Comparison of ENCODE assay signal across 20 cellular contexts in the genomic region with DNA sequence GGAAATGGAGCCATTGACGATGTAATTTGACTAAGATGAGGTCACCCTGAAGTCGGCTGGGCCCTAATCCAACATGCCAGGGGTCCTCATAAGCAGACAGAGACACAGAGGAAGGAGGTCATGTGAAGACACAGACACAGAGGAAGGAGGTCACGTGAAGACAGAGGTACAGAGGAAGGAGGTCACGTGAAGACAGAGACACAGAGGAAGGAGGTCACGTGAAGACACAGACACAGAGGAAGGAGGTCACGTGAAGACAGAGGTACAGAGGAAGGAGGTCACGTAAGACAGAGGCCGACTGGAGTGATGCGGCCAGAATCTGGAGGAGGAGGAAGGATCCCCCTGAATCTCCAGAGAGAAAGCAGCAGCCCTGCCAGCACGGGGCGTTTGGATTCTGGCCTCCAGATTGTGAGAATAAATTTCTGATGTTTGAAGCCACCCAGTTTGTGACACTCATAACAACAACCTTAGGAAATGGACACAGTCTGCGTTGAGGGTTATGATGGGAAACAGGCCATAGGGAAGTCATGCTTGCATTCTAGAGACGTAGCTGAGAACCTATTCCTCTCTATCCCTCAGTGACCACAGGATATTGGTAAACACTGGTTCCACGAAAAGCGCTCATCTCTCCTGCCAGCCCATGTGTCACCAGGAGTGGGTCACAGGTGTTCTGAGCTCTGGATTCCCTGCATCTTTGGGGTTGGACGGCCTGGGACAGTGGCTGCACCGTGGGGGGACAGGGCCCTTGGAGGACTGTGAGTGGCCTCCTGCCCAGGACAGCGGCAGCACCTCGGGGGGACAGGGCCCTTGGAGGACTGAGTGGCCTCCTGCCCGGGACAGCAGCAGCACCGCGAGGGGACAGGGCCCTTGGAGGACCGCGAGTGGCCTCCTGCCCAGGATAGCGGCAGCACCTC.
A peak's percentile ranks its signal among the peaks of the same experiment; 100 is the strongest.
DNase-seq lines count a peak whose midpoint lies in the region; TF ChIP-seq lines count a peak whose summit lies in the region.
"Had no signal": no experiment of that assay in that cellular context is flagged by ENCODE, and none has a peak within 500 bp of the region (broad histone marks: within the 10 kb centered on the region; RNA-seq: fewer than 3 reads in every experiment).

No MANE protein-coding gene starts in this region.

- intact Hi-C loops in spleen (cut with DNase I; ENCODE audit: low total_unique reads): no loop called here

- H3K27me3 ChIP-seq in BLaER1 treated with 17β-estradiol and CSF1 and Interleukin-3, amounts not matched to agents 10 nM and 100 nM: peaks cover 12 to 100% (median 58%) of the 10 kb centered on the region in 11 experiments; a peak in 21 of 22 replicates
- H3K27me3 ChIP-seq in MM.1S (replicated peaks; ENCODE audit: insufficient read depth, low read length): peaks cover 56% of the 10 kb centered on the region
- H3K27me3 ChIP-seq in endodermal cell (ENCODE audit: control insufficient read depth, insufficient read depth, low read length, poor library complexity, severe bottlenecking): no peaks in the 10 kb centered on the region
- no peaks in the 10 kb centered on the region for H3K27me3 ChIP-seq in neuronal stem cell (ENCODE audit: control insufficient read depth in 3 of 3, insufficient read depth in 3 of 3, low read depth in 1 of 3, low read length in 3 of 3)
- peaks cover 0 to 34% (median 0%) of the 10 kb centered on the region in 7 donors for H3K27me3 ChIP-seq in spleen (replicated peaks in 1 of 7)

- H3K27ac ChIP-seq in BLaER1 treated with 17β-estradiol and CSF1 and Interleukin-3, amounts not matched to agents 10 nM and 100 nM: peak overlapping the region in 5 of 11 experiments; percentile 17 to 41 (median 40); a peak in 4 of 22 replicates
- no peak overlapping the region for H3K27ac ChIP-seq in MM.1S (ENCODE audit: low read length)
- H3K27ac ChIP-seq in endodermal cell (ENCODE audit: low read depth, low read length): no peak overlapping the region
- no peak overlapping the region for H3K27ac ChIP-seq in neuronal stem cell (replicated peaks; ENCODE audit: low read length)
- no peak overlapping the region for H3K27ac ChIP-seq in spleen
- H3K27ac ChIP-seq: RWPE1, SK-N-MC had no signal

- H2BK12ac ChIP-seq in neuronal stem cell (ENCODE audit: low read length): peak overlapping the region; percentile 17

- no peaks in the 10 kb centered on the region for H3K79me2 ChIP-seq in MM.1S (ENCODE audit: low read length)

- TF ChIP-seq CTCF in MM.1S (IDR thresholded peaks at IDR 0.05; ENCODE audit: low read length) (no peak), endodermal cell (conservative IDR thresholded peaks at IDR 0.05) (no peak), spleen (IDR thresholded peaks at IDR 0.05 in 8 of 11, conservative IDR thresholded peaks at IDR 0.05 in 3 of 11) (no peak)

- H3K27me3 Mint-ChIP-seq in endodermal cell (ENCODE audit: insufficient read depth): peaks cover 7% of the 10 kb centered on the region
- H3K27me3 Mint-ChIP-seq in activated T-cell treated with anti-CD3 and anti-CD28 coated beads, Interleukin-2, amount 50 U/mL, for 24 hours: peaks cover 15% of the 10 kb centered on the region
- H3K27me3 Mint-ChIP-seq: B cell had no signal

- no peak overlapping the region for H3K14ac ChIP-seq in neuronal stem cell (ENCODE audit: low read length)

- H2AK5ac ChIP-seq in neuronal stem cell (ENCODE audit: low read depth, low read length): no peak overlapping the region

- H2AFZ ChIP-seq in MM.1S (ENCODE audit: low read length): no peak overlapping the region
- H2AFZ ChIP-seq in neuronal stem cell (ENCODE audit: low read length): no peak overlapping the region

- peak overlapping the region; percentile 68 for H3K18ac ChIP-seq in neuronal stem cell (ENCODE audit: low read length)

- no peak overlapping the region for H2BK120ac ChIP-seq in neuronal stem cell (ENCODE audit: low read depth, low read length)

- H3K79me1 ChIP-seq in neuronal stem cell (ENCODE audit: low read depth, low read length): no peaks in the 10 kb centered on the region

- peaks cover 11 to 19% (median 15%) of the 10 kb centered on the region in 10 experiments for H3K4me1 ChIP-seq in BLaER1 treated with 17β-estradiol and CSF1 and Interleukin-3, amounts not matched to agents 10 nM and 100 nM
- no peaks in the 10 kb centered on the region for H3K4me1 ChIP-seq in MM.1S (ENCODE audit: low read length)
- H3K4me1 ChIP-seq in endodermal cell (ENCODE audit: control insufficient read depth, insufficient read depth, low read length): no peaks in the 10 kb centered on the region
- H3K4me1 ChIP-seq in neuronal stem cell (ENCODE audit: control insufficient read depth in 2 of 2, insufficient read depth in 1 of 2, low read depth in 1 of 2, low read length in 2 of 2): peaks cover 4 to 13% of the 10 kb centered on the region in 2 donors
- no peaks in the 10 kb centered on the region for H3K4me1 ChIP-seq in spleen

- H3K4me1 Mint-ChIP-seq in endodermal cell: no peaks in the 10 kb centered on the region
- H3K4me1 Mint-ChIP-seq in activated T-cell treated with anti-CD3 and anti-CD28 coated beads, Interleukin-2, amount 50 U/mL, for 24 hours (ENCODE audit: low read depth): no peaks in the 10 kb centered on the region
- H3K4me1 Mint-ChIP-seq: B cell; CD4-positive, CD25-positive, alpha-beta regulatory T cell had no signal

- no peak overlapping the region for H4K8ac ChIP-seq in neuronal stem cell (ENCODE audit: low read depth, low read length)

- H3K9ac ChIP-seq in BLaER1 treated with 17β-estradiol and CSF1 and Interleukin-3, amounts not matched to agents 10 nM and 100 nM: no peak overlapping the region
- H3K9ac ChIP-seq in MM.1S (ENCODE audit: low read length): no peak overlapping the region
- no peak overlapping the region for H3K9ac ChIP-seq in endodermal cell (ENCODE audit: extremely low read depth, low read length, poor library complexity, severe bottlenecking)
- no peak overlapping the region for H3K9ac ChIP-seq in neuronal stem cell (ENCODE audit: low read depth, low read length, poor library complexity)

- no peak overlapping the region for H3K4me3 ChIP-seq in BLaER1 treated with 17β-estradiol and CSF1 and Interleukin-3, amounts not matched to agents 10 nM and 100 nM
- H3K4me3 ChIP-seq in MM.1S (ENCODE audit: low read length) (no peak overlapping the region), endodermal cell (ENCODE audit: low read length) (no peak overlapping the region), neuronal stem cell (ENCODE audit: low read length in 2 of 2) (no peak overlapping the region), spleen (no peak overlapping the region)
- H3K4me3 ChIP-seq: SK-N-MC had no signal

- peaks cover 0 to 78% (median 0%) of the 10 kb centered on the region in 11 experiments; a peak in 10 of 22 replicates for H4K20me1 ChIP-seq in BLaER1 treated with 17β-estradiol and CSF1 and Interleukin-3, amounts not matched to agents 10 nM and 100 nM
- H4K20me1 ChIP-seq in MM.1S (ENCODE audit: insufficient read depth, low read length): no peaks in the 10 kb centered on the region

- peaks cover 9 to 28% (median 15%) of the 10 kb centered on the region in 11 experiments; a peak in 21 of 22 replicates for H3K9me3 ChIP-seq in BLaER1 treated with 17β-estradiol and CSF1 and Interleukin-3, amounts not matched to agents 10 nM and 100 nM (replicated peaks in 1 of 11)
- H3K9me3 ChIP-seq in MM.1S (replicated peaks; ENCODE audit: insufficient read depth, low read length): no peaks in the 10 kb centered on the region
- no peaks in the 10 kb centered on the region for H3K9me3 ChIP-seq in endodermal cell (ENCODE audit: control insufficient read depth, low read length)
- peaks cover 8 to 13% of the 10 kb centered on the region in 2 donors for H3K9me3 ChIP-seq in neuronal stem cell (replicated peaks in 1 of 2; ENCODE audit: control insufficient read depth in 2 of 2, insufficient read depth in 1 of 2, low read depth in 1 of 2, low read length in 2 of 2)
- H3K9me3 ChIP-seq in spleen: peaks cover 0 to 21% (median 10%) of the 10 kb centered on the region in 8 donors

- no peaks in the 10 kb centered on the region for H3K36me3 ChIP-seq in BLaER1 treated with 17β-estradiol and CSF1 and Interleukin-3, amounts not matched to agents 10 nM and 100 nM
- H3K36me3 ChIP-seq in MM.1S (replicated peaks; ENCODE audit: insufficient read depth, low read length) (no peaks in the 10 kb centered on the region), endodermal cell (ENCODE audit: control insufficient read depth, insufficient read depth, low read length) (no peaks in the 10 kb centered on the region), neuronal stem cell (replicated peaks in 1 of 2; ENCODE audit: control insufficient read depth in 2 of 2, insufficient read depth in 2 of 2, low read length in 2 of 2) (no peaks in the 10 kb centered on the region), spleen (no peaks in the 10 kb centered on the region)

- H3K4me2 ChIP-seq in BLaER1 treated with 17β-estradiol and CSF1 and Interleukin-3, amounts not matched to agents 10 nM and 100 nM: peak overlapping the region; percentile 18 to 77 (median 62)
- no peak overlapping the region for H3K4me2 ChIP-seq in MM.1S (ENCODE audit: low read depth, low read length)
- H3K4me2 ChIP-seq in neuronal stem cell (ENCODE audit: insufficient read depth, low read length, poor library complexity, severe bottlenecking): no peak overlapping the region

- H2BK15ac ChIP-seq in neuronal stem cell (ENCODE audit: low read length): no peak overlapping the region

- H3K4ac ChIP-seq in neuronal stem cell (ENCODE audit: low read length): no peak overlapping the region

- H2BK5ac ChIP-seq in neuronal stem cell (ENCODE audit: low read length): peak overlapping the region; percentile 8

- H3K9me3 Mint-ChIP-seq in endodermal cell: peaks cover 8% of the 10 kb centered on the region
- H3K9me3 Mint-ChIP-seq in activated T-cell treated with anti-CD3 and anti-CD28 coated beads, Interleukin-2, amount 50 U/mL, for 24 hours: peaks cover 8% of the 10 kb centered on the region

- no peaks in the 10 kb centered on the region for H3K9me2 ChIP-seq in MM.1S (replicated peaks; ENCODE audit: insufficient read depth, low read length)

- H3K4me3 Mint-ChIP-seq in endodermal cell: no peak overlapping the region
- H3K4me3 Mint-ChIP-seq in activated T-cell treated with anti-CD3 and anti-CD28 coated beads, Interleukin-2, amount 50 U/mL, for 24 hours: no peak overlapping the region
- H3K4me3 Mint-ChIP-seq: B cell; CD4-positive, CD25-positive, alpha-beta regulatory T cell had no signal

- peak overlapping the region; percentile 80 for H4K91ac ChIP-seq in neuronal stem cell (ENCODE audit: low read depth, low read length, poor library complexity)

- 88 to 94% methylated on average over 12 to 25 of the region's 25 CpGs for WGBS in endodermal cell (ENCODE audit: insufficient coverage in 1 of 2, insufficient read length in 1 of 2), 2 experiments
- no CpG with 5 or more reads among the region's 25 CpGs for WGBS in neuronal stem cell (ENCODE audit: extremely low coverage in 2 of 2, insufficient read length in 2 of 2, insufficient replicate concordance in 1 of 2), 2 donors
- WGBS in spleen, 5 donors: 83 to 89% (median 85%) methylated on average over 24 to 25 of the region's 25 CpGs

- no peaks in the 10 kb centered on the region for H3F3A ChIP-seq in MM.1S (ENCODE audit: insufficient read depth, low read length)

- TF ChIP-seq POLR2A in spleen (IDR thresholded peaks at IDR 0.05): no peak

- H3K27ac Mint-ChIP-seq in endodermal cell: no peak overlapping the region
- H3K27ac Mint-ChIP-seq in activated T-cell treated with anti-CD3 and anti-CD28 coated beads, Interleukin-2, amount 50 U/mL, for 24 hours: no peak overlapping the region
- H3K27ac Mint-ChIP-seq: B cell; CD4-positive, CD25-positive, alpha-beta regulatory T cell had no signal

- DNase-seq in MM.1S (peak; percentile 15), endodermal cell (peak; percentile 16), neuronal stem cell (ENCODE audit: low spot score) (no peak), spleen (no peak), amniotic stem cell (lab: John Stamatoyannopoulos, UW) (no peak)
- DNase-seq in activated T-cell treated with anti-CD3 and anti-CD28 coated beads, Interleukin-2, amount 50 U/mL, for 24 hours: no peak
- DNase-seq: CD4-positive, CD25-positive, alpha-beta regulatory T cell; DMS79; H7; KG1; NCI-H1417 treated with DMSO at 0.1 percent for 48 hours; NCI-H187; NCI-H446; NCI-H526; SHP77 treated with DMSO at 0.1 percent for 48 hours; SW 1271 had no signal

- H3K23ac ChIP-seq in neuronal stem cell (ENCODE audit: low read depth, low read length, poor library complexity): no peak overlapping the region

- no peaks in the 10 kb centered on the region for H3K36me3 Mint-ChIP-seq in endodermal cell (ENCODE audit: low read depth)
- no peaks in the 10 kb centered on the region for H3K36me3 Mint-ChIP-seq in activated T-cell treated with anti-CD3 and anti-CD28 coated beads, Interleukin-2, amount 50 U/mL, for 24 hours (ENCODE audit: low read depth)
- H3K36me3 Mint-ChIP-seq: CD4-positive, CD25-positive, alpha-beta regulatory T cell had no signal

Comparison
In these comparisons a context has a peak if more than half of its experiments do, and no peak if none do; other contexts are left out.
1. H3K4me2 ChIP-seq: peak in BLaER1 treated with 17β-estradiol and CSF1 and Interleukin-3, amounts not matched to agents 10 nM and 100 nM (11 of 11); none in MM.1S (single experiment) and neuronal stem cell (single experiment).
2. DNase-seq: peak in MM.1S (single experiment) and endodermal cell (single experiment); none in neuronal stem cell (single experiment), activated T-cell treated with anti-CD3 and anti-CD28 coated beads, Interleukin-2, amount 50 U/mL, for 24 hours (single experiment), spleen (single experiment) and amniotic stem cell (single experiment).